In genomic region chr21:15893902-15894301, GRCh38 we compare ENCODE assay signal across 20 cellular contexts.
"Had no signal": no experiment of that assay in that cellular context is flagged by ENCODE, and none has a peak within 500 bp of the region (broad histone marks: within the 10 kb centered on the region; RNA-seq: fewer than 3 reads in every experiment).

No MANE protein-coding gene starts in this region.

- H3K27ac ChIP-seq: heart right ventricle, stomach, suprapubic skin, tibial nerve had no signal

- FAIRE-seq: small intestine, urothelium cell line had no signal

- H3K27me3 ChIP-seq: heart right ventricle, stomach, suprapubic skin, tibial nerve had no signal

- DNase-seq: activated B cell treated with CpG ODN at 0.5 μM for 24 hours; activated CD4-positive, alpha-beta memory T cell treated with anti-CD3 and anti-CD28 coated beads for 36 hours; activated CD4-positive, alpha-beta T cell treated with anti-CD3 and anti-CD28 coated beads for 36 hours; activated naive CD4-positive, alpha-beta T cell treated with Interleukin-2 at 50 U/mL for 16 hours; activated T-cell treated with anti-CD3 and anti-CD28 coated beads, Interleukin-2, amount 50 U/mL, for 48 hours; amygdala; cortex of kidney; erythroblast; heart right ventricle; left cardiac atrium; naive thymus-derived CD8-positive, alpha-beta T cell; small intestine; stomach; T1000 had no signal

- H3K36me3 ChIP-seq: heart right ventricle, stomach, suprapubic skin, tibial nerve had no signal

- H3K4me3 ChIP-seq: heart right ventricle, lung, stomach, suprapubic skin, tibial nerve had no signal

- H3K4me1 ChIP-seq: tibial nerve had no signal

- ATAC-seq: activated CD4-positive, alpha-beta T cell treated with anti-CD3 and anti-CD28 coated beads for 36 hours; heart right ventricle; left cardiac atrium; naive thymus-derived CD8-positive, alpha-beta T cell; sciatic nerve; stimulated activated memory B cell treated with anti-CD40 and anti-IgM and Interleukin-4, amounts not matched to agents 10 μg/mL and 1 μg/mL and 100 μg/mL, for 72 hours had no signal
